In genomic region chr7:6268909-6269306, GRCh38 we compare ENCODE assay signal across 15 cellular contexts. TPM values are rescaled to one million over a fixed set of nuclear protein-coding genes. Genes with fewer than 3 reads are reported as not detected.
A peak's percentile ranks its signal among the peaks of the same experiment; 100 is the strongest.
DNase-seq lines count a peak whose midpoint lies in the region; TF ChIP-seq lines count a peak whose summit lies in the region.
"Had no signal": no experiment of that assay in that cellular context is flagged by ENCODE, and none has a peak within 500 bp of the region (broad histone marks: within the 10 kb centered on the region; RNA-seq: fewer than 3 reads in every experiment).

No MANE protein-coding gene starts in this region.

- no peaks in the 10 kb centered on the region for H3K9me3 Mint-ChIP-seq in activated CD4-positive, alpha-beta T cell treated with anti-CD3 and anti-CD28 coated beads, Interleukin-2, amount 10 ng/mL, durations not matched to agents 24 days and 14 days
- H3K9me3 Mint-ChIP-seq: stimulated activated naive CD8-positive, alpha-beta T cell treated with anti-CD3 and anti-CD28 coated beads, Interleukin-15, Interleukin-2, amounts not matched to agents 100 ng/mL and 50 ng/mL, for 24 hours had no signal

- H3K9me3 ChIP-seq in hepatocyte (ENCODE audit: low read depth) = no peaks in the 10 kb centered on the region
- H3K9me3 ChIP-seq in spleen = no peaks in the 10 kb centered on the region

- H3K4me2 ChIP-seq in hepatocyte = peak overlapping the region; percentile 50

- TF ChIP-seq CTCF in hepatocyte (IDR thresholded peaks at IDR 0.05; ENCODE audit: poor library complexity) (no peak), spleen (IDR thresholded peaks at IDR 0.05 in 8 of 11, conservative IDR thresholded peaks at IDR 0.05 in 3 of 11) (no peak)

- H3K36me3 Mint-ChIP-seq in activated CD4-positive, alpha-beta T cell treated with anti-CD3 and anti-CD28 coated beads, Interleukin-2, amount 10 ng/mL, durations not matched to agents 24 days and 14 days (ENCODE audit: low read depth) = no peaks in the 10 kb centered on the region

- H3K4me1 ChIP-seq in hepatocyte (ENCODE audit: insufficient read depth) = peaks cover 14% of the 10 kb centered on the region
- H3K4me1 ChIP-seq in spleen = peaks cover 6 to 34% (median 25%) of the 10 kb centered on the region in 6 donors

- no peaks in the 10 kb centered on the region for H3K9me2 ChIP-seq in hepatocyte (replicated peaks; ENCODE audit: insufficient read depth)

- H3K4me3 ChIP-seq in hepatocyte (no peak overlapping the region), spleen (no peak overlapping the region)
- H3K4me3 ChIP-seq: GM23248 had no signal

- H3K79me2 ChIP-seq in hepatocyte = peaks cover 71% of the 10 kb centered on the region

- no peaks in the 10 kb centered on the region for H3K27me3 ChIP-seq in hepatocyte
- peaks cover 0 to 20% (median 0%) of the 10 kb centered on the region in 7 donors for H3K27me3 ChIP-seq in spleen (replicated peaks in 1 of 7)

- H3K27ac ChIP-seq in hepatocyte = peak overlapping the region; percentile 44
- no peak overlapping the region for H3K27ac ChIP-seq in spleen
- H3K27ac ChIP-seq: epithelial cell of prostate, GM23248 had no signal

- DNase-seq in ELF-1 (ENCODE audit: low read depth, low spot score) (peak; percentile 87), hepatocyte (ENCODE audit: low spot score) (peak; percentile 24), spleen (peak; percentile 29), NAMALWA (ENCODE audit: low spot score) (no peak), NCI-H187 treated with DMSO at 0.1 percent for 48 hours (lab: John Stamatoyannopoulos, UW) (no peak)
- DNase-seq in activated CD4-positive, alpha-beta T cell treated with anti-CD3 and anti-CD28 coated beads, Interleukin-2, amount 10 ng/mL, durations not matched to agents 24 days and 14 days = no peak
- DNase-seq: activated CD8-positive, alpha-beta T cell treated with anti-CD3 and anti-CD28 coated beads, Interleukin-2, amount 10 ng/mL, durations not matched to agents 7 days and 5 days; activated effector memory CD4-positive, alpha-beta T cell treated with anti-CD3 and anti-CD28 coated beads, Interleukin-2, amount 50 U/mL, for 16 hours; anterior cingulate cortex; GM23248; NCI-H2081 treated with DMSO at 0.1 percent for 48 hours; SW 1271 had no signal

- H4K20me1 ChIP-seq in hepatocyte (ENCODE audit: insufficient read depth, poor library complexity, severe bottlenecking) = peaks cover 10% of the 10 kb centered on the region

- no peak overlapping the region for H2AFZ ChIP-seq in hepatocyte
- H2AFZ ChIP-seq: GM23248 had no signal

- peaks cover 13% of the 10 kb centered on the region for H3K4me1 Mint-ChIP-seq in activated CD4-positive, alpha-beta T cell treated with anti-CD3 and anti-CD28 coated beads, Interleukin-2, amount 10 ng/mL, durations not matched to agents 24 days and 14 days

- no peaks in the 10 kb centered on the region for H3K36me3 ChIP-seq in hepatocyte (replicated peaks; ENCODE audit: insufficient read depth, low read depth)
- H3K36me3 ChIP-seq in spleen = no peaks in the 10 kb centered on the region

- H3K4me3 Mint-ChIP-seq in activated CD4-positive, alpha-beta T cell treated with anti-CD3 and anti-CD28 coated beads, Interleukin-2, amount 10 ng/mL, durations not matched to agents 24 days and 14 days = no peak overlapping the region
- H3K4me3 Mint-ChIP-seq: activated CD8-positive, alpha-beta T cell treated with anti-CD3 and anti-CD28 coated beads, Interleukin-2, amount 10 ng/mL, durations not matched to agents 7 days and 5 days; stimulated activated naive CD8-positive, alpha-beta T cell treated with anti-CD3 and anti-CD28 coated beads, Interleukin-15, Interleukin-2, amounts not matched to agents 100 ng/mL and 50 ng/mL, for 24 hours had no signal

- intact Hi-C loops in spleen (cut with DNase I; ENCODE audit: low total_unique reads) = no loop called here
- intact Hi-C loops in activated CD4-positive, alpha-beta T cell treated with anti-CD3 and anti-CD28 coated beads, Interleukin-2, amount 10 ng/mL, durations not matched to agents 24 days and 14 days (cut with micrococcal nuclease) = no loop called here

- H3K27ac Mint-ChIP-seq in activated CD4-positive, alpha-beta T cell treated with anti-CD3 and anti-CD28 coated beads, Interleukin-2, amount 10 ng/mL, durations not matched to agents 24 days and 14 days = no peak overlapping the region
- H3K27ac Mint-ChIP-seq: activated CD8-positive, alpha-beta T cell treated with anti-CD3 and anti-CD28 coated beads, Interleukin-2, amount 10 ng/mL, durations not matched to agents 7 days and 5 days; stimulated activated naive CD8-positive, alpha-beta T cell treated with anti-CD3 and anti-CD28 coated beads, Interleukin-15, Interleukin-2, amounts not matched to agents 100 ng/mL and 50 ng/mL, for 24 hours had no signal

- WGBS in hepatocyte (ENCODE audit: low lambda C conversion rate, missing lambda C conversion rate) = 65% methylated on average over 5 of the region's 5 CpGs
- WGBS in spleen, 5 donors = 68 to 83% (median 81%) methylated on average over 5 of the region's 5 CpGs

- H3K27me3 Mint-ChIP-seq in activated CD4-positive, alpha-beta T cell treated with anti-CD3 and anti-CD28 coated beads, Interleukin-2, amount 10 ng/mL, durations not matched to agents 24 days and 14 days = peaks cover 65% of the 10 kb centered on the region

- TF ChIP-seq POLR2A in spleen (IDR thresholded peaks at IDR 0.05) = no peak

TF ChIP-seq in PFSK-1, 5 proteins besides CTCF, POLR2A, EP300 and RAD21:
- TF ChIP-seq POLR2AphosphoS5 (IDR thresholded peaks at IDR 0.05; ENCODE audit: low read depth, low read length) (no peak), REST (IDR thresholded peaks at IDR 0.05; ENCODE audit: insufficient read depth in 1 of 2, low read depth in 2 of 2, low read length in 2 of 2) (no peak), TAF1 (IDR thresholded peaks at IDR 0.05; ENCODE audit: borderline replicate concordance, insufficient read depth, low read length) (no peak), FOXP2 (optimal IDR thresholded peaks at IDR 0.05; ENCODE audit: borderline replicate concordance, extremely low read depth, extremely low read length, insufficient read depth) (peak; percentile 55), SIN3A (IDR thresholded peaks at IDR 0.05; ENCODE audit: borderline replicate concordance, insufficient read depth, low read length) (peak; percentile 46; the same call in 1 of the 2 replicates)

RNA-seq across cellular contexts. Expression of gene CYTH3, which starts 3.5 kb away (rescaled TPM):
- polyA plus RNA-seq in PFSK-1 (2012; ENCODE audit: insufficient read length, low read depth) = 37.9 TPM
- 15.7 and 20.8 TPM in 2 replicates for total RNA-seq in hepatocyte
- 11.9 and 13.2 TPM in 2 replicates for polyA plus RNA-seq in hepatocyte
- 10 to 100 TPM in 6 of 7 donors, 1 to 10 TPM in 1; 9.6 to 28.1 (median 21.0) TPM for total RNA-seq in spleen
- 1 to 10 TPM; 2.5 to 4.8 (median 3.5) TPM for polyA plus RNA-seq in spleen
- total RNA-seq in activated CD4-positive, alpha-beta T cell treated with anti-CD3 and anti-CD28 coated beads, Interleukin-2, amount 10 ng/mL, durations not matched to agents 24 days and 14 days = 0.65 and 1.3 TPM in 2 replicates

Comparison
In these comparisons a context has a peak if more than half of its experiments do, and no peak if none do; other contexts are left out.
1. DNase-seq: peak in ELF-1 (single experiment), hepatocyte (single experiment) and spleen (single experiment); none in NAMALWA (single experiment), activated CD4-positive, alpha-beta T cell treated with anti-CD3 and anti-CD28 coated beads, Interleukin-2, amount 10 ng/mL, durations not matched to agents 24 days and 14 days (single experiment) and NCI-H187 treated with DMSO at 0.1 percent for 48 hours (single experiment).